Comparison of ENCODE assay signal across 8 cellular contexts in the genomic region with DNA sequence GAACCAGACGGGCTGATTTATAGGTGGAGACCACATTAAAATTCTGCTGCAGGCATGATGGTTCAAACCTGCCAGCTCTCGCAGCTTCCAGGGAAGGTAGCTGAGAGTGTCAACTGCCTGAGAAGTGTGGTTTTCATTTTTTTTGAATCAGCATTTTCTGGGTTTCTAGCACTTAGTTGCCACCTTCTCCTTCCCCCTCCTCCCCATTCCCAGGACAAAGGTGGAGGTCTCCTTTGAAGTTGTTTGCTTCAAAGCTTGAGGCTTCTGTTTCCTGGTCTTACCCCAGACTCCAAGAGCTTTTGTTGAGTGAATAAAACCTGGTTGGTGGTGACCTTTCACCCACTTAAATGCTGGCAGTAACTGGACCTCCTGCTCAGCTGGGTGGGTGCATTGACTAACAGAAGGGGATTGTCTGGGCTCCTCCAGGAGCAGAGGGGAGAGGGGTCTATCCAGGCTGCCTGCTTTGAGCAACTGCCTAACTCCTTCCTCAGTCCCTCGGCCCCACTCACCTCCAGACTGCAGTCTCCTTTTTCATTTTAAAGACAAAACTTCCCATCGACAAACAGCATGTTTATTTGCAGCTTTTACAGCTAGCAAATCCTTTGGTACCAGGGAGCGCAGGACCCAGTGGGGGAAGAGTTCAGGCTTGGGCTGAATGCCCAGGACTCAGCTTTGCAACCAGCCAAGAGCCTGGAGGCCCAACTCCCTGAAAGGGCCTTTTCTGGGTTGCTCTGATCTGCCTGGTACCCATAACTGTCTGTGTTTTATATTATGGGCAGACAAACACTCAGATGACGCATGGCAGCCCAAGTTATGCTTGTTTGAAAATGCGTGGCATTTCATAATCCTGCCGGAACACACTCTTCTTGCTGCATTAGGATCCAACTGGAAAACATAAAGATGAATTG. TPM values are rescaled to one million over a fixed set of nuclear protein-coding genes. Genes with fewer than 3 reads are reported as not detected.
DNase-seq lines count a peak whose midpoint lies in the region; ATAC-seq and TF ChIP-seq lines count a peak whose summit lies in the region.

No MANE protein-coding gene starts in this region.

- intact Hi-C loops in Right ventricle myocardium superior (cut with DNase I): loop anchor here (5.0 kb wide), 1 partner anchor 82 kb away; no protein-coding TSS in a partner anchor

- ATAC-seq in WTC11 (no peak), Right ventricle myocardium superior (ENCODE audit: poor library complexity) (peak; percentile 40)

- DNase-seq in Caki2 (ENCODE audit: low read depth) (peak; percentile 47), WTC11 (ENCODE audit: low spot score) (peak; percentile 14), Right ventricle myocardium superior (peak; percentile 75), pons (ENCODE audit: low spot score) (peak; percentile 98), NCI-H2029 (lab: John Stamatoyannopoulos, UW) (no peak), COR-L47 (lab: John Stamatoyannopoulos, UW) (no peak), NCI-H1436 (lab: John Stamatoyannopoulos, UW) (no peak)
- DNase-seq in activated naive CD4-positive, alpha-beta T cell treated with Interleukin-2 at 50 U/mL for 16 hours: no peak

- H3K27ac Mint-ChIP-seq in WTC11: no peak overlapping the region

- H3K36me3 Mint-ChIP-seq in WTC11: no peaks in the 10 kb centered on the region

- no peak for TF ChIP-seq CTCF in WTC11 (IDR thresholded peaks at IDR 0.05)

- CTCF ChIA-PET in WTC11 (lab: Charles Lee): interaction anchor here (0.8 to 3.2 kb wide), 9 partner anchors 8 to 201 kb away, joined by 3 to 14 read pairs (median 5); no protein-coding TSS in a partner anchor

- peaks cover 26% of the 10 kb centered on the region for H3K4me1 Mint-ChIP-seq in WTC11

- no peak overlapping the region for H3K4me3 Mint-ChIP-seq in WTC11

- in situ Hi-C loops in Caki2 (cut with HindIII; ENCODE audit: low pct_unique_long_range_greater_than_20kb, low sequenced_read_pairs): no loop called here

- POLR2A ChIA-PET in WTC11 (lab: Charles Lee): interaction anchor here (0.5 to 1.3 kb wide), 2 partner anchors 83 to 180 kb away, joined by 3 to 7 read pairs; no protein-coding TSS in a partner anchor

- H3K27me3 Mint-ChIP-seq in WTC11 (ENCODE audit: low read depth): peaks cover 71% of the 10 kb centered on the region

- no peaks in the 10 kb centered on the region for H3K9me3 Mint-ChIP-seq in WTC11

TF ChIP-seq in WTC11, 78 proteins besides CTCF, POLR2A, EP300 and RAD21:
- TF ChIP-seq, protein P1, sequence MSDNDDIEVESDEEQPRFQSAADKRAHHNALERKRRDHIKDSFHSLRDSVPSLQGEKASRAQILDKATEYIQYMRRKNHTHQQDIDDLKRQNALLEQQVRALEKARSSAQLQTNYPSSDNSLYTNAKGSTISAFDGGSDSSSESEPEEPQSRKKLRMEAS (CRISPR knock-in tag; IDR thresholded peaks at IDR 0.05): no peak
- TF ChIP-seq ZNF423 (CRISPR knock-in tag; IDR thresholded peaks at IDR 0.05): peak; percentile 22; the same call in 1 of the 2 replicates

RNA-seq across cellular contexts. Expression of a gene that starts 3.6 kb away (rescaled TPM):
- total RNA-seq in Caki2 (2014; rRNA removed; shearing (Covaris generic); ENCODE audit: low replicate concordance): 151 and 158 TPM in 2 replicates
- total RNA-seq in WTC11 (2021) (20.4 to 23.2 TPM (median 22.7 TPM) in 3 replicates), Right ventricle myocardium superior (199 TPM)

Comparison
In these comparisons a context has a peak if more than half of its experiments do, and no peak if none do; other contexts are left out.
1. DNase-seq: peak in Caki2 (single experiment), WTC11 (single experiment), Right ventricle myocardium superior (single experiment) and pons (single experiment); none in activated naive CD4-positive, alpha-beta T cell treated with Interleukin-2 at 50 U/mL for 16 hours (single experiment), NCI-H2029 (single experiment), COR-L47 (single experiment) and NCI-H1436 (single experiment).